In genomic region chr14:22774011-22774706, GRCh38 we compare ENCODE assay signal across 1 cellular context.
TF ChIP-seq lines count a peak whose summit lies in the region.

No MANE protein-coding gene starts in this region.

TF ChIP-seq in H1, 55 proteins besides CTCF, POLR2A, EP300 and RAD21:
- TF ChIP-seq YY1 (IDR thresholded peaks at IDR 0.05; ENCODE audit: low read depth, low read length): no peak
- no peak for TF ChIP-seq USF2 (IDR thresholded peaks at IDR 0.05; ENCODE audit: low read length)
- no peak for TF ChIP-seq ATF2 (IDR thresholded peaks at IDR 0.05; ENCODE audit: low read length)
- TF ChIP-seq SRF (IDR thresholded peaks at IDR 0.05; ENCODE audit: low read depth, low read length): no peak
- no peak for TF ChIP-seq CTBP2 (IDR thresholded peaks at IDR 0.05; ENCODE audit: borderline replicate concordance, insufficient read depth, insufficient read length, low read length)
- TF ChIP-seq TCF12 (IDR thresholded peaks at IDR 0.05; ENCODE audit: low read depth, low read length): no peak
- no peak for TF ChIP-seq CHD2 (IDR thresholded peaks at IDR 0.05; ENCODE audit: low read length)
- no peak for TF ChIP-seq SP1 (IDR thresholded peaks at IDR 0.05; ENCODE audit: low read depth, low read length)
- TF ChIP-seq, protein P1, sequence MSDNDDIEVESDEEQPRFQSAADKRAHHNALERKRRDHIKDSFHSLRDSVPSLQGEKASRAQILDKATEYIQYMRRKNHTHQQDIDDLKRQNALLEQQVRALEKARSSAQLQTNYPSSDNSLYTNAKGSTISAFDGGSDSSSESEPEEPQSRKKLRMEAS (IDR thresholded peaks at IDR 0.05): no peak
- no peak for TF ChIP-seq CHD1 (IDR thresholded peaks at IDR 0.05; ENCODE audit: low read depth, low read length)
- TF ChIP-seq CBX8 (IDR thresholded peaks at IDR 0.05; ENCODE audit: borderline replicate concordance, low read depth, low read length): no peak
- no peak for TF ChIP-seq EZH2 (IDR thresholded peaks at IDR 0.05; ENCODE audit: low read depth, low read length, severe bottlenecking)
- no peak for TF ChIP-seq BACH1 (IDR thresholded peaks at IDR 0.05; ENCODE audit: low read length)
- TF ChIP-seq RFX5 (IDR thresholded peaks at IDR 0.05; ENCODE audit: borderline replicate concordance, low read depth, low read length): no peak
- TF ChIP-seq E2F6 (IDR thresholded peaks at IDR 0.05): no peak
- no peak for TF ChIP-seq SAP30 (IDR thresholded peaks at IDR 0.05; ENCODE audit: insufficient read depth, insufficient replicate concordance, low read length)
